ENCODE assay signal across 9 cellular contexts in the genomic region with DNA sequence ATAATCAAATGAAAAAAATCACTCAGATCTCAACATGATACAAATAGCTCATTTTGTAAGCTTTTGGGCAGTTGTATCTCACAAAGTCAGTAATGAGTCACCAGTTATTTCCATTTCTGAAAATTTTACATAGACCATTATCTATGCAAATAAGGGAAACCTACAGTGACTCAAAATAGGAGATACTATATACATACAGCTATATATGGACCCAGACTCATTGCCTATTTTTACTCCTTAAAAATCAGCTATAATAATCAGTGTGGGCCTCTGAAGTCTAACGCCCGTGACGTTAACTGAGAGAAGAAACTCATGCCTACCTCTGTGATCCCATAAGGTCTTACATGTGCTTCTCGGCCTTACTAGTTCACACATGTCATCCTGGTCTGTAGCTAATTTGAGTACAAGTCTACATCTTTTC. TPM values are rescaled to one million over a fixed set of nuclear protein-coding genes. Genes with fewer than 3 reads are reported as not detected.
DNase-seq lines count a peak whose midpoint lies in the region; ATAC-seq lines count a peak whose summit lies in the region.
"Had no signal": no experiment of that assay in that cellular context is flagged by ENCODE, and none has a peak within 500 bp of the region (broad histone marks: within the 10 kb centered on the region; RNA-seq: fewer than 3 reads in every experiment).

No MANE protein-coding gene starts in this region.

- no peaks in the 10 kb centered on the region for H3K9me3 ChIP-seq in CD4-positive, alpha-beta memory T cell (ENCODE audit: control insufficient read depth in 1 of 2, low read length in 2 of 2)
- H3K9me3 ChIP-seq: left lung had no signal

- no peaks in the 10 kb centered on the region for H3K27me3 ChIP-seq in CD4-positive, alpha-beta memory T cell (ENCODE audit: insufficient read depth, low read length)
- H3K27me3 ChIP-seq: left lung had no signal

- H3K4me3 Mint-ChIP-seq in activated CD8-positive, alpha-beta memory T cell treated with anti-CD3 and anti-CD28 coated beads, Interleukin-2, amount 10 ng/mL, durations not matched to agents 7 days and 5 days: peak overlapping the region; percentile 44
- no peak overlapping the region for H3K4me3 Mint-ChIP-seq in stimulated activated memory B cell treated with anti-CD40 and anti-IgM and Interleukin-4, amounts not matched to agents 10 μg/mL and 1 μg/mL and 100 μg/mL, for 72 hours
- peak overlapping the region in 2 of 8 donors; percentile 18 to 52 for H3K4me3 Mint-ChIP-seq in CD4-positive, alpha-beta memory T cell

- intact Hi-C loops in CD4-positive, alpha-beta memory T cell (cut with micrococcal nuclease): no loop called here

- H3K9me3 Mint-ChIP-seq in activated CD8-positive, alpha-beta memory T cell treated with anti-CD3 and anti-CD28 coated beads, Interleukin-2, amount 10 ng/mL, durations not matched to agents 7 days and 5 days (ENCODE audit: low read depth): no peaks in the 10 kb centered on the region
- no peaks in the 10 kb centered on the region for H3K9me3 Mint-ChIP-seq in stimulated activated memory B cell treated with anti-CD40 and anti-IgM and Interleukin-4, amounts not matched to agents 10 μg/mL and 1 μg/mL and 100 μg/mL, for 72 hours
- no peaks in the 10 kb centered on the region for H3K9me3 Mint-ChIP-seq in CD4-positive, alpha-beta memory T cell

- H3K27ac Mint-ChIP-seq in activated CD8-positive, alpha-beta memory T cell treated with anti-CD3 and anti-CD28 coated beads, Interleukin-2, amount 10 ng/mL, durations not matched to agents 7 days and 5 days: peak overlapping the region; percentile 77
- H3K27ac Mint-ChIP-seq in stimulated activated memory B cell treated with anti-CD40 and anti-IgM and Interleukin-4, amounts not matched to agents 10 μg/mL and 1 μg/mL and 100 μg/mL, for 72 hours: peak overlapping the region; percentile 19
- H3K27ac Mint-ChIP-seq in CD4-positive, alpha-beta memory T cell: peak overlapping the region in 2 of 7 donors; percentile 42 to 65

- H3K36me3 ChIP-seq in CD4-positive, alpha-beta memory T cell (ENCODE audit: insufficient read depth, low read length): no peaks in the 10 kb centered on the region
- H3K36me3 ChIP-seq: left lung had no signal

- CTCF ChIA-PET in activated CD8-positive, alpha-beta memory T cell treated with anti-CD3 and anti-CD28 coated beads, Interleukin-2, amount 10 ng/mL, durations not matched to agents 7 days and 5 days (lab: Charles Lee): interaction anchor here (0.7 to 2.1 kb wide), 4 partner anchors 11 to 22 kb away, joined by 3 to 6 read pairs (median 3); no protein-coding TSS in a partner anchor
- CTCF ChIA-PET in CD4-positive, alpha-beta memory T cell (lab: Charles Lee; ENCODE audit: partially characterized antibody): interaction anchor here (0.6 to 1.6 kb wide), 8 partner anchors 12 to 82 kb away, joined by 3 to 5 read pairs (median 3); no protein-coding TSS in a partner anchor

- no peak overlapping the region for H3K27ac ChIP-seq in CD4-positive, alpha-beta memory T cell (ENCODE audit: low read depth, low read length)
- H3K27ac ChIP-seq: left lung had no signal

- DNase-seq in activated CD8-positive, alpha-beta memory T cell treated with anti-CD3 and anti-CD28 coated beads, Interleukin-2, amount 10 ng/mL, durations not matched to agents 7 days and 5 days: no peak
- DNase-seq in activated CD8-positive, alpha-beta memory T cell treated with anti-CD3 and anti-CD28 coated beads, Interleukin-2, amount 50 U/mL, for 4 hours: no peak
- DNase-seq in NCI-H526 (lab: John Stamatoyannopoulos, UW) (peak; percentile 62 to 70), AG20443 (ENCODE audit: low spot score) (no peak), NCI-H187 (lab: John Stamatoyannopoulos, UW) (no peak)
- no peak for DNase-seq in CD4-positive, alpha-beta memory T cell
- DNase-seq: left lung had no signal

- H3K4me1 ChIP-seq in CD4-positive, alpha-beta memory T cell (ENCODE audit: insufficient read depth, low read length): peaks cover 61% of the 10 kb centered on the region

- H3K4me1 Mint-ChIP-seq in activated CD8-positive, alpha-beta memory T cell treated with anti-CD3 and anti-CD28 coated beads, Interleukin-2, amount 10 ng/mL, durations not matched to agents 7 days and 5 days: peaks cover 63% of the 10 kb centered on the region
- H3K4me1 Mint-ChIP-seq in stimulated activated memory B cell treated with anti-CD40 and anti-IgM and Interleukin-4, amounts not matched to agents 10 μg/mL and 1 μg/mL and 100 μg/mL, for 72 hours: peaks cover 36% of the 10 kb centered on the region
- H3K4me1 Mint-ChIP-seq in CD4-positive, alpha-beta memory T cell: peaks cover 46 to 64% (median 49%) of the 10 kb centered on the region in 4 donors

- POLR2A ChIA-PET in CD4-positive, alpha-beta memory T cell (lab: Charles Lee; ENCODE audit: partially characterized antibody): interaction anchor here (1.0 to 1.5 kb wide), 4 partner anchors 13 to 26 kb away, joined by 3 to 4 read pairs (median 3); no protein-coding TSS in a partner anchor

- H3K36me3 Mint-ChIP-seq in activated CD8-positive, alpha-beta memory T cell treated with anti-CD3 and anti-CD28 coated beads, Interleukin-2, amount 10 ng/mL, durations not matched to agents 7 days and 5 days: peaks cover 15% of the 10 kb centered on the region
- peaks cover 5% of the 10 kb centered on the region for H3K36me3 Mint-ChIP-seq in stimulated activated memory B cell treated with anti-CD40 and anti-IgM and Interleukin-4, amounts not matched to agents 10 μg/mL and 1 μg/mL and 100 μg/mL, for 72 hours
- H3K36me3 Mint-ChIP-seq in CD4-positive, alpha-beta memory T cell: peaks cover 0 to 3% of the 10 kb centered on the region in 2 donors

- H3K4me3 ChIP-seq in CD4-positive, alpha-beta memory T cell (ENCODE audit: low read length in 2 of 2): no peak overlapping the region
- H3K4me3 ChIP-seq: left lung had no signal

- H3K27me3 Mint-ChIP-seq in activated CD8-positive, alpha-beta memory T cell treated with anti-CD3 and anti-CD28 coated beads, Interleukin-2, amount 10 ng/mL, durations not matched to agents 7 days and 5 days: no peaks in the 10 kb centered on the region
- peaks cover 33% of the 10 kb centered on the region for H3K27me3 Mint-ChIP-seq in stimulated activated memory B cell treated with anti-CD40 and anti-IgM and Interleukin-4, amounts not matched to agents 10 μg/mL and 1 μg/mL and 100 μg/mL, for 72 hours
- H3K27me3 Mint-ChIP-seq in CD4-positive, alpha-beta memory T cell: no peaks in the 10 kb centered on the region

- ATAC-seq in activated CD8-positive, alpha-beta memory T cell treated with anti-CD3 and anti-CD28 coated beads, Interleukin-2, amount 10 ng/mL, durations not matched to agents 7 days and 5 days: peak; percentile 71
- ATAC-seq in HG02642 (IDR thresholded peaks at IDR 0.05; ENCODE audit: poor library complexity, unreplicated experiment): peak; percentile 64
- peak; percentile 55 for ATAC-seq in stimulated activated memory B cell treated with anti-CD40 and anti-IgM and Interleukin-4, amounts not matched to agents 10 μg/mL and 1 μg/mL and 100 μg/mL, for 72 hours
- ATAC-seq: left lung had no signal

RNA-seq across cellular contexts. Expression of a gene that starts 31.6 kb away (rescaled TPM):
- total RNA-seq in activated CD8-positive, alpha-beta memory T cell treated with anti-CD3 and anti-CD28 coated beads, Interleukin-2, amount 10 ng/mL, durations not matched to agents 7 days and 5 days: 10 to 100 TPM; 21.0 to 31.6 TPM
- total RNA-seq in CD4-positive, alpha-beta memory T cell: 10 to 100 TPM; 66.3 to 71.7 TPM
- 10 to 100 TPM; 28.6 to 58.5 TPM for polyA plus RNA-seq in CD4-positive, alpha-beta memory T cell

Comparison
In these comparisons a context has a peak if more than half of its experiments do, and no peak if none do; other contexts are left out.
1. DNase-seq: peak in NCI-H526 (2 of 2); none in activated CD8-positive, alpha-beta memory T cell treated with anti-CD3 and anti-CD28 coated beads, Interleukin-2, amount 10 ng/mL, durations not matched to agents 7 days and 5 days (single experiment), activated CD8-positive, alpha-beta memory T cell treated with anti-CD3 and anti-CD28 coated beads, Interleukin-2, amount 50 U/mL, for 4 hours (single experiment), AG20443 (single experiment), CD4-positive, alpha-beta memory T cell (0 of 5) and NCI-H187 (0 of 2).
2. Peak in every context shown above with its lines, with median percentiles within 50 percentile points of each other: ATAC-seq.